In genomic region chr12:58443273-58443980, GRCh38 we compare ENCODE assay signal across 8 cellular contexts.
A peak's percentile ranks its signal among the peaks of the same experiment; 100 is the strongest.
DNase-seq lines count a peak whose midpoint lies in the region; ATAC-seq, FAIRE-seq and TF ChIP-seq lines count a peak whose summit lies in the region.

No MANE protein-coding gene starts in this region.

- no peak overlapping the region for H3K27ac ChIP-seq in mesendoderm (ENCODE audit: low read depth, low read length)

- no peak overlapping the region for H3K4me3 ChIP-seq in astrocyte of the cerebellum (ENCODE audit: low read depth, low read length)
- H3K4me3 ChIP-seq in mesendoderm (ENCODE audit: low read length) = no peak overlapping the region

- no peaks in the 10 kb centered on the region for H3K27me3 ChIP-seq in mesendoderm (ENCODE audit: insufficient read depth, low read length, poor library complexity)

- H2AK5ac ChIP-seq in mesendoderm (ENCODE audit: low read length) = no peak overlapping the region

- no peak overlapping the region for H3K4me2 ChIP-seq in mesendoderm (ENCODE audit: low read length)

- TF ChIP-seq CTCF in D721Med (IDR thresholded peaks at IDR 0.05; ENCODE audit: insufficient read depth, missing control alignments) = peak; percentile 54
- peak; percentile 46 for TF ChIP-seq CTCF in astrocyte of the cerebellum (IDR thresholded peaks at IDR 0.05; ENCODE audit: low read depth, low read length, missing control alignments)

- no peaks in the 10 kb centered on the region for H3K79me1 ChIP-seq in mesendoderm (ENCODE audit: low read length)

- no peak overlapping the region for H3K18ac ChIP-seq in mesendoderm (ENCODE audit: low read length)

- in situ Hi-C loops in astrocyte of the cerebellum (cut with HindIII; ENCODE audit: low sequenced_read_pairs) = no loop called here

- no peak overlapping the region for H3K23ac ChIP-seq in mesendoderm (ENCODE audit: low read length)

- H2BK5ac ChIP-seq in mesendoderm (ENCODE audit: low read length) = no peak overlapping the region

- H2BK120ac ChIP-seq in mesendoderm (ENCODE audit: low read depth, low read length) = no peak overlapping the region

- H3K4me1 ChIP-seq in mesendoderm (ENCODE audit: control insufficient read depth, low read depth, low read length) = no peaks in the 10 kb centered on the region

- no peak overlapping the region for H2BK15ac ChIP-seq in mesendoderm (replicated peaks; ENCODE audit: low read depth)

- no peaks in the 10 kb centered on the region for H3K36me3 ChIP-seq in mesendoderm (ENCODE audit: control insufficient read depth, insufficient read depth, low read length)

- ATAC-seq in GM19351 (IDR thresholded peaks at IDR 0.05; ENCODE audit: unreplicated experiment) = peak; percentile 76
- ATAC-seq in HG03520 (IDR thresholded peaks at IDR 0.05; ENCODE audit: unreplicated experiment) = peak; percentile 63
- ATAC-seq in HG03196 (IDR thresholded peaks at IDR 0.05; ENCODE audit: unreplicated experiment) = no peak

- no peaks in the 10 kb centered on the region for H3K79me2 ChIP-seq in mesendoderm (ENCODE audit: control insufficient read depth, insufficient read depth, low read length)

- no peak overlapping the region for H3K56ac ChIP-seq in mesendoderm (ENCODE audit: low read length)

- no peak for FAIRE-seq in D721Med (lab: Jason Lieb, UNC)

- H4K8ac ChIP-seq in mesendoderm (ENCODE audit: low read depth, low read length) = no peak overlapping the region

- DNase-seq in D721Med (ENCODE audit: insufficient read length, low spot score) (no peak), astrocyte of the cerebellum (ENCODE audit: low read depth) (no peak), mesendoderm (peak; percentile 67), NCI-H446 treated with DMSO at 0.1 percent for 48 hours (lab: John Stamatoyannopoulos, UW) (no peak), KG1 (lab: John Stamatoyannopoulos, UW) (no peak)

- H4K5ac ChIP-seq in mesendoderm (ENCODE audit: low read length) = no peak overlapping the region

- H3K9ac ChIP-seq in mesendoderm (ENCODE audit: low read length) = no peak overlapping the region

- H3K4ac ChIP-seq in mesendoderm (ENCODE audit: low read depth, low read length) = no peak overlapping the region
